Comparison of ENCODE assay signal across 16 cellular contexts in genomic region chr10:132270256-132270655, GRCh38.
"Had no signal": no experiment of that assay in that cellular context is flagged by ENCODE, and none has a peak within 500 bp of the region (broad histone marks: within the 10 kb centered on the region; RNA-seq: fewer than 3 reads in every experiment).

No MANE protein-coding gene starts in this region.

- H3K4me3 Mint-ChIP-seq: central memory CD8-positive, alpha-beta T cell; effector memory CD8-positive, alpha-beta T cell; immature natural killer cell; natural killer cell; stimulated activated effector memory CD8-positive, alpha-beta T cell treated with anti-CD3 and anti-CD28 coated beads, Interleukin-12 subunit alpha, Interleukin-12 subunit beta, amount 100 ng/mL, for 72 hours; type B pancreatic cell had no signal

- H3K36me3 Mint-ChIP-seq: natural killer cell; stimulated activated effector memory CD8-positive, alpha-beta T cell treated with anti-CD3 and anti-CD28 coated beads, Interleukin-12 subunit alpha, Interleukin-12 subunit beta, amount 100 ng/mL, for 72 hours; type B pancreatic cell had no signal

- H3K4me1 ChIP-seq: thyroid gland had no signal

- H3K36me3 ChIP-seq: esophagus muscularis mucosa, gastroesophageal sphincter, suprapubic skin, thyroid gland had no signal

- H3K4me3 ChIP-seq: esophagus muscularis mucosa, gastroesophageal sphincter, smooth muscle cell, suprapubic skin, thyroid gland had no signal

- H3K27me3 Mint-ChIP-seq: central memory CD8-positive, alpha-beta T cell; effector memory CD8-positive, alpha-beta T cell had no signal

- H3K9me3 ChIP-seq: esophagus muscularis mucosa, gastroesophageal sphincter, suprapubic skin, thyroid gland had no signal

- H3K27ac ChIP-seq: epithelial cell of prostate, esophagus muscularis mucosa, gastroesophageal sphincter, suprapubic skin, thyroid gland had no signal

- H3K4me2 ChIP-seq: smooth muscle cell had no signal

- DNase-seq: effector memory CD8-positive, alpha-beta T cell; immature natural killer cell; left colon; natural killer cell; stimulated activated CD4-positive, alpha-beta T cell treated with anti-CD3 and anti-CD28 coated beads, Interleukin-4, amount 100 ng/mL, for 1 hour; stimulated activated CD8-positive, alpha-beta memory T cell treated with anti-CD3 and anti-CD28 coated beads, Interleukin-4, amount 100 ng/mL, for 48 hours; stimulated activated naive CD8-positive, alpha-beta T cell treated with anti-CD3 and anti-CD28 coated beads, Interleukin-15, Interleukin-2, amounts not matched to agents 100 U/mL and 50 U/mL, for 24 hours; thyroid gland had no signal

- H3K27me3 ChIP-seq: esophagus muscularis mucosa, gastroesophageal sphincter, suprapubic skin, thyroid gland had no signal

- H3K27ac Mint-ChIP-seq: effector memory CD8-positive, alpha-beta T cell; immature natural killer cell; natural killer cell; stimulated activated effector memory CD8-positive, alpha-beta T cell treated with anti-CD3 and anti-CD28 coated beads, Interleukin-12 subunit alpha, Interleukin-12 subunit beta, amount 100 ng/mL, for 72 hours; type B pancreatic cell had no signal

- ATAC-seq: effector memory CD8-positive, alpha-beta T cell; gastroesophageal sphincter; left colon; natural killer cell; stimulated activated effector memory CD8-positive, alpha-beta T cell treated with anti-CD3 and anti-CD28 coated beads, Interleukin-12 subunit alpha, Interleukin-12 subunit beta, amount 100 ng/mL, for 72 hours; stimulated activated naive CD8-positive, alpha-beta T cell treated with anti-CD3 and anti-CD28 coated beads, Interleukin-15, Interleukin-2, amounts not matched to agents 100 U/mL and 50 U/mL, for 24 hours had no signal

- H3K9me3 Mint-ChIP-seq: immature natural killer cell; natural killer cell; stimulated activated effector memory CD8-positive, alpha-beta T cell treated with anti-CD3 and anti-CD28 coated beads, Interleukin-12 subunit alpha, Interleukin-12 subunit beta, amount 100 ng/mL, for 72 hours; type B pancreatic cell had no signal
